In the genomic region with DNA sequence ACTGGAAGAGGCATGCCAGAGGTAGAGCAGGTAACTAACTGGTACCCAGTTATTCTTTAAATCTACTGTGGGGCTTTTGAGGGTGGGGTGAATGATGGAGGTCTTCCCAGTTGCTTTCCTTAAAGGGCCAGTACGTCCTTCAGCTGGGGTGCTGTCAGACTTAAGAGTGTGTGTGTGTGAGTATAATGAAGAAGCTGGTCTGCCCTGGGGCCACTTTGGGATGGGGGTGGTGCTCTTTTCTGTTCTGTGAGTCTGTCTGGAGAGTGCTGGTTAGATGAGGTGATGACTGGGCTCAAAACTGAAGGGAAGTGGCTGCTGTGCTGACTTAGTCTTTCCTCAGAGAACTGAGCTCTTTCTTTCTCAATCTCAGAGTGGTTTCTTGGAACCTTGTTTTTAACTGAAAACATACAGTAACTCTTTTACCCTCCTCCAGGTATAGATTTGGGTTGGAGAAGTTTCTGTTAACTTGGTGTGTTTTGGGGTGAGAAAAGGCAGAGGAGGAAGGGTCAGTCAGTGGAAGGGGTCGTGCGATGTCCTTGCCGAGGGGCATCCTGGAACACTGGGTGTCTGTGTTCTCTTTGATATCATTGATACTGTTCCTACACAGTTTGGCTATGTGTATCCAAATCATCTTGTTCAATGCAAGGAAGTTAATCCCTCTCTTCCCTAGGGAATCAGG, we compare ENCODE assay signal across 8 cellular contexts. TPM values are rescaled to one million over a fixed set of nuclear protein-coding genes. Genes with fewer than 3 reads are reported as not detected.
A peak's percentile ranks its signal among the peaks of the same experiment; 100 is the strongest.
DNase-seq lines count a peak whose midpoint lies in the region; ATAC-seq and TF ChIP-seq lines count a peak whose summit lies in the region.

No MANE protein-coding gene starts in this region.

- TF ChIP-seq CTCF in psoas muscle (IDR thresholded peaks at IDR 0.05) = no peak

- no peaks in the 10 kb centered on the region for H3K36me3 ChIP-seq in psoas muscle (ENCODE audit: insufficient read depth in 1 of 2, low read depth in 1 of 2)

- peaks cover 6% of the 10 kb centered on the region for H3K36me3 Mint-ChIP-seq in activated naive CD4-positive, alpha-beta T cell treated with anti-CD3 and anti-CD28 coated beads, Interleukin-2, amount 50 U/mL, for 24 hours

- DNase-seq in RPMI8226 = peak; percentile 69
- DNase-seq in Right ventricle myocardium superior = peak; percentile 50
- DNase-seq in psoas muscle = peak in 1 of 2 donors; percentile 58
- DNase-seq in HT-29 (ENCODE audit: low spot score) = no peak
- no peak for DNase-seq in ACHN

- no peaks in the 10 kb centered on the region for H3K27me3 ChIP-seq in psoas muscle (ENCODE audit: insufficient read depth in 3 of 3, low read length in 2 of 3)

- H3K4me1 Mint-ChIP-seq in activated naive CD4-positive, alpha-beta T cell treated with anti-CD3 and anti-CD28 coated beads, Interleukin-2, amount 50 U/mL, for 24 hours = peaks cover 68% of the 10 kb centered on the region

- H3K4me1 ChIP-seq in psoas muscle = peaks cover 39% of the 10 kb centered on the region

- H3K4me3 ChIP-seq in psoas muscle = peak overlapping the region; percentile 64

- peak overlapping the region; percentile 94 for H3K4me3 Mint-ChIP-seq in activated naive CD4-positive, alpha-beta T cell treated with anti-CD3 and anti-CD28 coated beads, Interleukin-2, amount 50 U/mL, for 24 hours

- H3K9me3 ChIP-seq in psoas muscle = no peaks in the 10 kb centered on the region

- intact Hi-C loops in Right ventricle myocardium superior (cut with DNase I) = no loop called here
- intact Hi-C loops in psoas muscle (cut with DNase I) = no loop called here

- H3K27ac Mint-ChIP-seq in activated naive CD4-positive, alpha-beta T cell treated with anti-CD3 and anti-CD28 coated beads, Interleukin-2, amount 50 U/mL, for 24 hours = peak overlapping the region; percentile 100

- ATAC-seq in GM18907 (IDR thresholded peaks at IDR 0.05; ENCODE audit: unreplicated experiment) = peak; percentile 62
- peak; percentile 77 for ATAC-seq in Right ventricle myocardium superior (ENCODE audit: poor library complexity)
- peak; percentile 36 to 52 (median 42) for ATAC-seq in psoas muscle
- ATAC-seq in HG03097 (IDR thresholded peaks at IDR 0.05; ENCODE audit: low FRiP score, unreplicated experiment) = no peak

- no peaks in the 10 kb centered on the region for H3K9me3 Mint-ChIP-seq in activated naive CD4-positive, alpha-beta T cell treated with anti-CD3 and anti-CD28 coated beads, Interleukin-2, amount 50 U/mL, for 24 hours

- H3K27me3 Mint-ChIP-seq in activated naive CD4-positive, alpha-beta T cell treated with anti-CD3 and anti-CD28 coated beads, Interleukin-2, amount 50 U/mL, for 24 hours = no peaks in the 10 kb centered on the region

- WGBS in psoas muscle, 3 donors = 54 to 67% (median 63%) methylated on average over 4 of the region's 4 CpGs

- peak overlapping the region; percentile 87 for H3K27ac ChIP-seq in psoas muscle

- in situ Hi-C loops in ACHN (cut with HindIII; ENCODE audit: low pct_ligation_motif_present, low pct_unique_long_range_greater_than_20kb, low sequenced_read_pairs) = no loop called here

RNA-seq across cellular contexts. Expression of a gene that starts 0.7 kb away (rescaled TPM):
- total RNA-seq in Right ventricle myocardium superior = 200 TPM
- total RNA-seq in psoas muscle = 100 to 1,000 TPM in 2 of 4 donors, 10 to 100 TPM in 2; 71.4 to 162 (median 124) TPM
- 10 to 100 TPM; 38.9 to 67.1 (median 53.8) TPM for polyA plus RNA-seq in psoas muscle
- total RNA-seq in HT-29 (2014; rRNA removed; shearing (Covaris generic)) = 77.4 and 79.5 TPM in 2 replicates

Comparison
In these comparisons a context has a peak if more than half of its experiments do, and no peak if none do; other contexts are left out.
1. DNase-seq: peak in RPMI8226 (single experiment) and Right ventricle myocardium superior (single experiment); none in HT-29 (single experiment) and ACHN (single experiment).